1 cellular context compared by ENCODE assay signal in genomic region chr16:66920924-66921680, GRCh38.
TF ChIP-seq lines count a peak whose summit lies in the region.

No MANE protein-coding gene starts in this region.

TF ChIP-seq in HepG2, 621 proteins besides CTCF, POLR2A, EP300 and RAD21:
- TF ChIP-seq ZNF780A (CRISPR knock-in tag; IDR thresholded peaks at IDR 0.05) (no peak), CREB3 (CRISPR knock-in tag; IDR thresholded peaks at IDR 0.05) (no peak), ZBTB4 (CRISPR knock-in tag; IDR thresholded peaks at IDR 0.05; ENCODE audit: borderline replicate concordance) (no peak), TEAD2 (CRISPR knock-in tag; IDR thresholded peaks at IDR 0.05) (no peak), REST (IDR thresholded peaks at IDR 0.05; ENCODE audit: borderline replicate concordance in 1 of 2, low read depth in 1 of 2, low read length in 2 of 2) (no peak), NR2F6 (IDR thresholded peaks at IDR 0.05) (no peak), NR2F6 (CRISPR knock-in tag; IDR thresholded peaks at IDR 0.05) (no peak), SALL1 (CRISPR knock-in tag; IDR thresholded peaks at IDR 0.05) (no peak), DZIP1 (CRISPR knock-in tag; IDR thresholded peaks at IDR 0.05) (no peak), TSC22D2 (CRISPR knock-in tag; IDR thresholded peaks at IDR 0.05; ENCODE audit: borderline replicate concordance) (no peak), ZNF841 (CRISPR knock-in tag; IDR thresholded peaks at IDR 0.05; ENCODE audit: borderline replicate concordance) (no peak), AKNA (CRISPR knock-in tag; IDR thresholded peaks at IDR 0.05; ENCODE audit: borderline replicate concordance) (no peak), MYC (CRISPR knock-in tag; IDR thresholded peaks at IDR 0.05; ENCODE audit: borderline replicate concordance) (no peak), BCL6 (CRISPR knock-in tag; IDR thresholded peaks at IDR 0.05) (no peak), PBX3 (CRISPR knock-in tag; IDR thresholded peaks at IDR 0.05; ENCODE audit: borderline replicate concordance) (no peak)
